Comparison of ENCODE assay signal across 8 cellular contexts in genomic region chr9:92294297-92294676, GRCh38. TPM values are rescaled to one million over a fixed set of nuclear protein-coding genes. Genes with fewer than 3 reads are reported as not detected.
DNase-seq lines count a peak whose midpoint lies in the region; ATAC-seq and TF ChIP-seq lines count a peak whose summit lies in the region.

No MANE protein-coding gene starts in this region.

- H3K4me1 ChIP-seq in Karpas-422 (ENCODE audit: low read length) (peaks cover 61% of the 10 kb centered on the region), right cardiac atrium (ENCODE audit: control insufficient read depth, insufficient read depth, low read length) (peaks cover 5% of the 10 kb centered on the region), gastrocnemius medialis (peaks cover 25 to 27% of the 10 kb centered on the region in 2 donors)

- H3K4me3 ChIP-seq in Karpas-422 (ENCODE audit: low read length) (peak overlapping the region; percentile 93), right cardiac atrium (ENCODE audit: low read length) (peak overlapping the region; percentile 42), gastrocnemius medialis (peak overlapping the region; percentile 61 to 88 (median 75))

- in situ Hi-C loops in gastrocnemius medialis (cut with MboI; ENCODE audit: low sequenced_read_pairs in 4 of 4) = loop anchor here in 1 of 4 donors (25.0 kb wide), 1 partner anchor 157 kb away; no protein-coding TSS in a partner anchor

- peak overlapping the region; percentile 97 for H3K27ac Mint-ChIP-seq in activated naive CD4-positive, alpha-beta T cell treated with anti-CD3 and anti-CD28 coated beads, Interleukin-2, amount 10 ng/mL, durations not matched to agents 7 days and 5 days

- WGBS in right cardiac atrium = 27% methylated on average over 13 of the region's 13 CpGs

- no peaks in the 10 kb centered on the region for H3K9me3 ChIP-seq in Karpas-422 (ENCODE audit: low read length)
- H3K9me3 ChIP-seq in right cardiac atrium (ENCODE audit: control insufficient read depth, low read length) = no peaks in the 10 kb centered on the region
- no peaks in the 10 kb centered on the region for H3K9me3 ChIP-seq in gastrocnemius medialis

- CTCF ChIA-PET in activated naive CD4-positive, alpha-beta T cell treated with anti-CD3 and anti-CD28 coated beads, Interleukin-2, amount 10 ng/mL, durations not matched to agents 7 days and 5 days (lab: Charles Lee) = no interaction called here

- H3K27ac ChIP-seq in Karpas-422 (ENCODE audit: low read length) (peak overlapping the region; percentile 88), right cardiac atrium (ENCODE audit: low read length) (peak overlapping the region; percentile 45), gastrocnemius medialis (peak overlapping the region; percentile 81 to 91 (median 88))

- H3K27me3 ChIP-seq in Karpas-422 (ENCODE audit: low read length) (no peaks in the 10 kb centered on the region), right cardiac atrium (ENCODE audit: control insufficient read depth, insufficient read depth) (no peaks in the 10 kb centered on the region), gastrocnemius medialis (no peaks in the 10 kb centered on the region)

- peaks cover 70% of the 10 kb centered on the region for H3K4me1 Mint-ChIP-seq in activated naive CD4-positive, alpha-beta T cell treated with anti-CD3 and anti-CD28 coated beads, Interleukin-2, amount 10 ng/mL, durations not matched to agents 7 days and 5 days

- peak in 1 of 2 donors; percentile 26 for ATAC-seq in right cardiac atrium
- ATAC-seq in gastrocnemius medialis = no peak
- no peak for ATAC-seq in HG02571 (IDR thresholded peaks at IDR 0.05; ENCODE audit: unreplicated experiment)
- no peak for ATAC-seq in HG03378 (IDR thresholded peaks at IDR 0.05; ENCODE audit: unreplicated experiment)

- H3K9me3 Mint-ChIP-seq in activated naive CD4-positive, alpha-beta T cell treated with anti-CD3 and anti-CD28 coated beads, Interleukin-2, amount 10 ng/mL, durations not matched to agents 7 days and 5 days = no peaks in the 10 kb centered on the region

- H3K36me3 ChIP-seq in Karpas-422 (ENCODE audit: insufficient read depth, low read length) = peaks cover 50% of the 10 kb centered on the region
- peaks cover 0 to 24% of the 10 kb centered on the region in 2 donors for H3K36me3 ChIP-seq in gastrocnemius medialis

- peak overlapping the region; percentile 80 for H3K9ac ChIP-seq in Karpas-422 (ENCODE audit: low read length)

- H3K36me3 Mint-ChIP-seq in activated naive CD4-positive, alpha-beta T cell treated with anti-CD3 and anti-CD28 coated beads, Interleukin-2, amount 10 ng/mL, durations not matched to agents 7 days and 5 days = peaks cover 50% of the 10 kb centered on the region

- peaks cover 4% of the 10 kb centered on the region for H3K27me3 Mint-ChIP-seq in activated naive CD4-positive, alpha-beta T cell treated with anti-CD3 and anti-CD28 coated beads, Interleukin-2, amount 10 ng/mL, durations not matched to agents 7 days and 5 days

- peak overlapping the region; percentile 16; the same call in 1 of the 2 replicates for H2AFZ ChIP-seq in Karpas-422 (ENCODE audit: low read length)

- intact Hi-C loops in right cardiac atrium (cut with DNase I) = no loop called here
- intact Hi-C loops in gastrocnemius medialis (cut with DNase I; ENCODE audit: low total_unique reads) = loop anchor here (5.0 to 10.0 kb wide), 2 partner anchors 471 to 583 kb away; partner anchors contain the start of genes BICD2 and ZNF484

- peaks cover 60% of the 10 kb centered on the region for H3K79me2 ChIP-seq in Karpas-422 (ENCODE audit: low read length)

- no peaks in the 10 kb centered on the region for H3K9me2 ChIP-seq in Karpas-422 (replicated peaks; ENCODE audit: insufficient read depth, low read length)

- H3K4me3 Mint-ChIP-seq in activated naive CD4-positive, alpha-beta T cell treated with anti-CD3 and anti-CD28 coated beads, Interleukin-2, amount 10 ng/mL, durations not matched to agents 7 days and 5 days = peak overlapping the region; percentile 97

- H3K4me2 ChIP-seq in Karpas-422 (ENCODE audit: low read depth, low read length, poor library complexity, severe bottlenecking) = peak overlapping the region; percentile 93

- DNase-seq in D341Med (ENCODE audit: low spot score) (peak; percentile 27), Karpas-422 (peak; percentile 75), right cardiac atrium (peak in 2 of 3 donors; percentile 39 to 50), gastrocnemius medialis (peak in 1 of 2 donors; percentile 13), AG08396 (ENCODE audit: low spot score) (no peak)
- peak; percentile 31 for DNase-seq in activated naive CD4-positive, alpha-beta T cell treated with anti-CD3 and anti-CD28 coated beads, Interleukin-2, amount 10 ng/mL, durations not matched to agents 7 days and 5 days

- TF ChIP-seq CTCF in gastrocnemius medialis (IDR thresholded peaks at IDR 0.05 in 4 of 5, conservative IDR thresholded peaks at IDR 0.05 in 1 of 5) = no peak

- H4K20me1 ChIP-seq in Karpas-422 (ENCODE audit: insufficient read depth, low read depth, low read length) = peaks cover 10% of the 10 kb centered on the region

- TF ChIP-seq POLR2A in gastrocnemius medialis (IDR thresholded peaks at IDR 0.05) = no peak

RNA-seq across cellular contexts. Expression of gene IARS1, which starts 0.8 kb away (rescaled TPM):
- 247 and 401 TPM in 2 replicates for total RNA-seq in Karpas-422 (2014; rRNA removed; shearing (Covaris generic); ENCODE audit: low replicate concordance)
- total RNA-seq in right cardiac atrium (10 to 100 TPM; 46.4 to 67.2 (median 55.1) TPM), gastrocnemius medialis (100 to 1,000 TPM in 2 of 4 donors, 10 to 100 TPM in 2; 87.0 to 111 (median 100) TPM)
- 16.5 TPM for polyA plus RNA-seq in right cardiac atrium

RNA-seq across cellular contexts. Expression of gene NOL8, which starts 30.9 kb away (rescaled TPM):
- total RNA-seq in Karpas-422 (2014; rRNA removed; shearing (Covaris generic); ENCODE audit: low replicate concordance) = 47.2 and 53.4 TPM in 2 replicates
- 10 to 100 TPM; 15.7 to 19.0 (median 16.3) TPM for total RNA-seq in right cardiac atrium
- polyA plus RNA-seq in right cardiac atrium = 10.9 TPM
- 10 to 100 TPM; 11.5 to 20.2 (median 14.0) TPM for total RNA-seq in gastrocnemius medialis

RNA-seq across cellular contexts. Expression of gene CENPP, which starts 31.5 kb away (rescaled TPM):
- total RNA-seq in Karpas-422 (2014; rRNA removed; shearing (Covaris generic); ENCODE audit: low replicate concordance) = 11.0 and 12.6 TPM in 2 replicates
- total RNA-seq in right cardiac atrium (1 to 10 TPM; 2.0 to 4.0 (median 3.0) TPM), gastrocnemius medialis (10 to 100 TPM in 1 of 4 donors, 1 to 10 TPM in 3; 1.8 to 11.5 (median 8.7) TPM)
- polyA plus RNA-seq in right cardiac atrium = 2.0 TPM

Comparison
In these comparisons a context has a peak if more than half of its experiments do, and no peak if none do; other contexts are left out.
1. H3K4me3 ChIP-seq: peak in every context shown above with its lines; median percentile 93 in Karpas-422; 75 in gastrocnemius medialis; 42 in right cardiac atrium.